27 cellular contexts compared by ENCODE assay signal in the genomic region with DNA sequence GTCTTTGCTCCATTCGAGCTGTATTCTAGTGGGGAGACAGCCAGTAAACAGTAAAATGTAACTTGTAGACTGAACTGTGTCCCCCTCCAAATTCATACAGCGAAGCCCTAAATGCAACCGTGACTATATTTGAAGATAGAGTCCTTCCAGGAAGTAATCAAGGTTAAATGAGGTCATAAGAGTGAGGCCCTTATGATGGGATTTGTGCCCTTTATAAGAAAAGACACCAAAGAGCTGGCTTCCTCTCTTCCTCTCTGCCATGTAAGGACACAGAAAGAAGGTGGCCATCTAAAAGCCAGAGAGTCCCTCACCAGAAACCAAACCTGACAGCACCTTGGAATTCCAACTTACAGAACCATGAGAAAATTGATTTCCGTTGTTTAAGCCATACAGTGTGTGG.
"Had no signal": no experiment of that assay in that cellular context is flagged by ENCODE, and none has a peak within 500 bp of the region (broad histone marks: within the 10 kb centered on the region; RNA-seq: fewer than 3 reads in every experiment).

No MANE protein-coding gene starts in this region.

- H3K27me3 ChIP-seq: brain microvascular endothelial cell, SJCRH30 had no signal

- H3K27ac ChIP-seq: brain microvascular endothelial cell, RWPE1, SJCRH30, VCaP had no signal

- H3K4me1 ChIP-seq: SJCRH30 had no signal

- H3K27ac Mint-ChIP-seq: activated CD8-positive, alpha-beta T cell treated with anti-CD3 and anti-CD28 coated beads, Interleukin-2, amount 10 ng/mL, durations not matched to agents 7 days and 5 days; activated naive CD8-positive, alpha-beta T cell treated with anti-CD3 and anti-CD28 coated beads, Interleukin-2, amount 50 U/mL, for 24 hours had no signal

- H3K4me1 Mint-ChIP-seq: activated naive CD8-positive, alpha-beta T cell treated with anti-CD3 and anti-CD28 coated beads, Interleukin-2, amount 50 U/mL, for 24 hours had no signal

- H3K9me3 ChIP-seq: SJCRH30, SK-N-SH had no signal

- ATAC-seq: activated CD8-positive, alpha-beta T cell treated with anti-CD3 and anti-CD28 coated beads, Interleukin-2, amount 10 ng/mL, durations not matched to agents 7 days and 5 days; activated naive CD4-positive, alpha-beta T cell treated with anti-CD3 and anti-CD28 coated beads, Interleukin-2, amount 50 U/mL, for 72 hours; activated naive CD8-positive, alpha-beta T cell treated with anti-CD3 and anti-CD28 coated beads, Interleukin-2, amount 50 U/mL, for 24 hours; Panc1 had no signal

- H3K4me3 Mint-ChIP-seq: activated CD8-positive, alpha-beta T cell treated with anti-CD3 and anti-CD28 coated beads, Interleukin-2, amount 10 ng/mL, durations not matched to agents 7 days and 5 days; activated naive CD8-positive, alpha-beta T cell treated with anti-CD3 and anti-CD28 coated beads, Interleukin-2, amount 50 U/mL, for 24 hours had no signal

- DNase-seq: activated CD4-positive, alpha-beta T cell treated with anti-CD3 and anti-CD28 coated beads for 4 hours; activated CD8-positive, alpha-beta memory T cell treated with anti-CD3 and anti-CD28 coated beads, Interleukin-2, amount 50 U/mL, for 48 hours; activated CD8-positive, alpha-beta T cell treated with anti-CD3 and anti-CD28 coated beads, Interleukin-2, amount 10 ng/mL, durations not matched to agents 7 days and 5 days; activated effector memory CD4-positive, alpha-beta T cell treated with Interleukin-2 at 50 U/mL for 16 hours; activated naive CD4-positive, alpha-beta T cell; activated naive CD8-positive, alpha-beta T cell treated with anti-CD3 and anti-CD28 coated beads, Interleukin-2, amount 50 U/mL, for 24 hours; activated T-cell treated with anti-CD3 and anti-CD28 coated beads, Interleukin-2, amount 50 U/mL, for 1 hour; amniotic stem cell; brain microvascular endothelial cell; MM.1S; NCI-H1105 treated with DMSO at 0.1 percent for 48 hours; NCI-H146; NCI-H187 treated with DMSO at 0.1 percent for 48 hours; NCI-H2171; NCI-H2227 treated with DMSO at 0.1 percent for 48 hours; NCI-H446 treated with DMSO at 0.1 percent for 48 hours; NCI-H526; NK-92 treated with Interleukin-12 subunit alpha and Interleukin-12 subunit beta, amount 100 ng/mL, for 24 hours; OCI-M1; Right ventricle myocardium superior; SJCRH30; SK-N-SH; T-helper 1 cell had no signal

- H3K36me3 ChIP-seq: brain microvascular endothelial cell, SJCRH30 had no signal

- H3K4me3 ChIP-seq: SJCRH30 had no signal

- H3K27me3 Mint-ChIP-seq: activated naive CD8-positive, alpha-beta T cell treated with anti-CD3 and anti-CD28 coated beads, Interleukin-2, amount 50 U/mL, for 24 hours had no signal
